Comparison of ENCODE assay signal across 11 cellular contexts in genomic region chr15:85607842-85608241, GRCh38.
DNase-seq lines count a peak whose midpoint lies in the region; ATAC-seq and TF ChIP-seq lines count a peak whose summit lies in the region.
"Had no signal": no experiment of that assay in that cellular context is flagged by ENCODE, and none has a peak within 500 bp of the region (broad histone marks: within the 10 kb centered on the region; RNA-seq: fewer than 3 reads in every experiment).

No MANE protein-coding gene starts in this region.

- H3K27ac ChIP-seq in stomach, result peak overlapping the region in 3 of 5 donors; percentile 55 to 68 (median 57)

- H3K4me1 ChIP-seq in adipocyte (ENCODE audit: control insufficient read depth, insufficient read depth, low read length), result peaks cover 27% of the 10 kb centered on the region
- H3K4me1 ChIP-seq in stomach, result peaks cover 7 to 58% (median 28%) of the 10 kb centered on the region in 4 donors

- intact Hi-C loops in left ventricle myocardium superior (cut with micrococcal nuclease), result no loop called here
- intact Hi-C loops in stomach (cut with DNase I; ENCODE audit: low total_unique reads), result no loop called here

- no peak for TF ChIP-seq CTCF in stomach (IDR thresholded peaks at IDR 0.05)

- H3K36me3 ChIP-seq in adipocyte (ENCODE audit: control insufficient read depth, insufficient read depth, low read length, severe bottlenecking), result peaks cover 13% of the 10 kb centered on the region
- H3K36me3 ChIP-seq in stomach, result peaks cover 0 to 46% (median 18%) of the 10 kb centered on the region in 4 donors

- H3K9ac ChIP-seq in adipocyte (ENCODE audit: low read length), result peak overlapping the region; percentile 53

- WGBS in stomach, 5 donors, result 19 to 38% (median 21%) methylated on average over 1 of the region's 1 CpG

- DNase-seq in HPDE6-E6E7 (ENCODE audit: extremely low spot score) (peak; percentile 48), adipocyte (ENCODE audit: low read depth) (peak; percentile 93), left ventricle myocardium superior (no peak), stomach (no peak), NCI-H2081 treated with DMSO at 0.1 percent for 48 hours (lab: John Stamatoyannopoulos, UW) (no peak), NCI-H1436 treated with DMSO at 0.1 percent for 48 hours (lab: John Stamatoyannopoulos, UW) (no peak)
- DNase-seq: Karpas-422; SHP77; stimulated activated CD4-positive, alpha-beta T cell treated with anti-CD3 and anti-CD28 coated beads, Interleukin-12 subunit alpha, Interleukin-12 subunit beta, amount 100 ng/mL, for 4 hours had no signal

- H3K9me3 ChIP-seq in adipocyte (ENCODE audit: control insufficient read depth, low read length) (no peaks in the 10 kb centered on the region), stomach (no peaks in the 10 kb centered on the region)

- no peaks in the 10 kb centered on the region for H3K27me3 ChIP-seq in adipocyte (replicated peaks; ENCODE audit: control insufficient read depth, insufficient read depth, low read length)
- no peaks in the 10 kb centered on the region for H3K27me3 ChIP-seq in stomach

- TF ChIP-seq EP300 in stomach (IDR thresholded peaks at IDR 0.05), result no peak

- TF ChIP-seq POLR2A in stomach (IDR thresholded peaks at IDR 0.05), result no peak

- H3K4me3 ChIP-seq in adipocyte (ENCODE audit: low read length) (peak overlapping the region; percentile 0), stomach (no peak overlapping the region)

- ATAC-seq in left ventricle myocardium superior (peak; percentile 75), GM21737 (IDR thresholded peaks at IDR 0.05; ENCODE audit: unreplicated experiment) (no peak), GM21381 (IDR thresholded peaks at IDR 0.05; ENCODE audit: unreplicated experiment) (no peak)

Comparison
In these comparisons a context has a peak if more than half of its experiments do, and no peak if none do; other contexts are left out.
1. DNase-seq: peak in HPDE6-E6E7 (single experiment) and adipocyte (single experiment); none in left ventricle myocardium superior (single experiment), stomach (single experiment), NCI-H2081 treated with DMSO at 0.1 percent for 48 hours (single experiment) and NCI-H1436 treated with DMSO at 0.1 percent for 48 hours (single experiment).